20 cellular contexts compared by ENCODE assay signal in the genomic region with DNA sequence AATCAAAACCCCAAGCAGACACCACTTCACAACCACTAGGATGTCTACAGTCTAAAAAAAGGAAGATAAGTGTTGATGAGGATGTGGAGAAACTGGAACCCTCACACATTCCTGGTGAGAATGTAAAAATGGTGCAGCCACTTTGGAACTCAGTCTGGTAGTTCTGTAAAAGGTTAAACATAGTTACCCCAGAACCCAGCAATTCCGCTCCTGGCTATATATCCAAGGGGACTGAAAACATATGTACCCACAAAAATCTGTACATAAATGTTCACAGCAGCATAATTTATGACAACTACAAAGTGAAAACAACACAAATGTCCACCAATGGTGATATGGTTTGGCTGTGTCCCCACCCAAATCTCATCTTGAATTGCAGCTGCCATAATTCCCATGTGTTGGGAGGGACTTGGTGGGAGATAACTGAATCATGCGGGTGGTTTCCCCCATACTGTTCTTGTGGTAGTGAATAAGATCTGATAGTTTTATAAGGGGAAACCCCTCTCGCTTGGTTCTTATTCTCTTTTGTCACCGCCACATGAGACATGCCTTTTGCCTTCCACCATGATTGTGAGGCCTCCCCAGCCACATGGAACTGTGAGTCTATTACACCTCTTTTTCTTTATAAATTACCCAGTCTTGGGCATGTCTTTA. TPM values are rescaled to one million over a fixed set of nuclear protein-coding genes. Genes with fewer than 3 reads are reported as not detected.
DNase-seq lines count a peak whose midpoint lies in the region; ATAC-seq, FAIRE-seq and TF ChIP-seq lines count a peak whose summit lies in the region.
"Had no signal": no experiment of that assay in that cellular context is flagged by ENCODE, and none has a peak within 500 bp of the region (broad histone marks: within the 10 kb centered on the region; RNA-seq: fewer than 3 reads in every experiment).

No MANE protein-coding gene starts in this region.

- no peak for ATAC-seq in activated CD8-positive, alpha-beta T cell treated with anti-CD3 and anti-CD28 coated beads for 36 hours
- ATAC-seq in activated CD8-positive, alpha-beta T cell treated with anti-CD3 and anti-CD28 coated beads, Interleukin-2, amount 10 ng/mL, durations not matched to agents 7 days and 5 days, result no peak
- peak; percentile 72 for ATAC-seq in stimulated activated naive CD8-positive, alpha-beta T cell treated with anti-CD3 and anti-CD28 coated beads, Interleukin-15, Interleukin-2, amounts not matched to agents 100 U/mL and 50 U/mL, for 24 hours
- no peak for ATAC-seq in stimulated activated naive CD8-positive, alpha-beta T cell treated with anti-CD3 and anti-CD28 coated beads, Interleukin-15, amount 100 ng/mL, for 72 hours
- no peak for ATAC-seq in foreskin keratinocyte
- ATAC-seq: Right ventricle myocardium inferior had no signal

- no peak overlapping the region for H3K9ac ChIP-seq in kidney (ENCODE audit: low read length in 2 of 2)

- no peak overlapping the region for H3K4me3 Mint-ChIP-seq in activated CD8-positive, alpha-beta T cell treated with anti-CD3 and anti-CD28 coated beads for 36 hours
- no peak overlapping the region for H3K4me3 Mint-ChIP-seq in activated CD8-positive, alpha-beta T cell treated with anti-CD3 and anti-CD28 coated beads, Interleukin-2, amount 10 ng/mL, durations not matched to agents 7 days and 5 days
- H3K4me3 Mint-ChIP-seq in stimulated activated naive CD8-positive, alpha-beta T cell treated with anti-CD3 and anti-CD28 coated beads, Interleukin-15, amount 100 ng/mL, for 72 hours, result no peak overlapping the region

- H3K27me3 Mint-ChIP-seq in activated CD8-positive, alpha-beta T cell treated with anti-CD3 and anti-CD28 coated beads for 36 hours, result no peaks in the 10 kb centered on the region
- no peaks in the 10 kb centered on the region for H3K27me3 Mint-ChIP-seq in activated CD8-positive, alpha-beta T cell treated with anti-CD3 and anti-CD28 coated beads, Interleukin-2, amount 10 ng/mL, durations not matched to agents 7 days and 5 days (ENCODE audit: low read depth)
- no peaks in the 10 kb centered on the region for H3K27me3 Mint-ChIP-seq in stimulated activated naive CD8-positive, alpha-beta T cell treated with anti-CD3 and anti-CD28 coated beads, Interleukin-15, amount 100 ng/mL, for 72 hours
- H3K27me3 Mint-ChIP-seq: CD4-positive, CD25-positive, alpha-beta regulatory T cell had no signal

- no peaks in the 10 kb centered on the region for H3K9me3 Mint-ChIP-seq in activated CD8-positive, alpha-beta T cell treated with anti-CD3 and anti-CD28 coated beads for 36 hours
- no peaks in the 10 kb centered on the region for H3K9me3 Mint-ChIP-seq in activated CD8-positive, alpha-beta T cell treated with anti-CD3 and anti-CD28 coated beads, Interleukin-2, amount 10 ng/mL, durations not matched to agents 7 days and 5 days (ENCODE audit: insufficient read depth)
- H3K9me3 Mint-ChIP-seq in stimulated activated naive CD8-positive, alpha-beta T cell treated with anti-CD3 and anti-CD28 coated beads, Interleukin-15, amount 100 ng/mL, for 72 hours, result peaks cover 0 to 7% of the 10 kb centered on the region in 2 donors
- H3K9me3 Mint-ChIP-seq: CD4-positive, CD25-positive, alpha-beta regulatory T cell had no signal

- H3K4me3 ChIP-seq in kidney (ENCODE audit: low read length in 2 of 2), result no peak overlapping the region
- H3K4me3 ChIP-seq: MG63, PC-9, SJSA1 had no signal

- FAIRE-seq in kidney (lab: Jason Lieb, UNC), result no peak
- FAIRE-seq: D721Med, G401.6, H1 had no signal

- CTCF ChIA-PET in activated CD8-positive, alpha-beta T cell treated with anti-CD3 and anti-CD28 coated beads for 36 hours (lab: Charles Lee), result no interaction called here
- CTCF ChIA-PET in activated CD8-positive, alpha-beta T cell treated with anti-CD3 and anti-CD28 coated beads, Interleukin-2, amount 10 ng/mL, durations not matched to agents 7 days and 5 days (lab: Charles Lee), result no interaction called here

- peaks cover 33 to 60% of the 10 kb centered on the region in 2 donors for H3K4me1 ChIP-seq in kidney (ENCODE audit: control insufficient read depth in 1 of 2, insufficient read depth in 1 of 2, low read depth in 1 of 2, low read length in 2 of 2)
- peaks cover 5% of the 10 kb centered on the region for H3K4me1 ChIP-seq in foreskin keratinocyte

- H3K4me1 Mint-ChIP-seq in activated CD8-positive, alpha-beta T cell treated with anti-CD3 and anti-CD28 coated beads for 36 hours (ENCODE audit: low read depth), result peaks cover 8% of the 10 kb centered on the region
- H3K4me1 Mint-ChIP-seq in activated CD8-positive, alpha-beta T cell treated with anti-CD3 and anti-CD28 coated beads, Interleukin-2, amount 10 ng/mL, durations not matched to agents 7 days and 5 days (ENCODE audit: low read depth), result no peaks in the 10 kb centered on the region
- no peaks in the 10 kb centered on the region for H3K4me1 Mint-ChIP-seq in stimulated activated naive CD8-positive, alpha-beta T cell treated with anti-CD3 and anti-CD28 coated beads, Interleukin-15, amount 100 ng/mL, for 72 hours

- TF ChIP-seq CTCF in activated CD8-positive, alpha-beta T cell treated with anti-CD3 and anti-CD28 coated beads for 36 hours (IDR thresholded peaks at IDR 0.05), result no peak
- no peak for TF ChIP-seq CTCF in kidney (IDR thresholded peaks at IDR 0.05; ENCODE audit: borderline replicate concordance, extremely low read depth, insufficient read depth)
- TF ChIP-seq CTCF in foreskin keratinocyte (conservative IDR thresholded peaks at IDR 0.05), result no peak

- peak; percentile 4 for DNase-seq in activated CD8-positive, alpha-beta T cell treated with anti-CD3 and anti-CD28 coated beads for 36 hours
- no peak for DNase-seq in activated CD8-positive, alpha-beta T cell treated with anti-CD3 and anti-CD28 coated beads, Interleukin-2, amount 10 ng/mL, durations not matched to agents 7 days and 5 days
- DNase-seq in stimulated activated naive CD8-positive, alpha-beta T cell treated with anti-CD3 and anti-CD28 coated beads, Interleukin-15, Interleukin-2, amounts not matched to agents 100 U/mL and 50 U/mL, for 24 hours, result no peak
- DNase-seq in stimulated activated naive CD8-positive, alpha-beta T cell treated with anti-CD3 and anti-CD28 coated beads, Interleukin-15, amount 100 ng/mL, for 72 hours, result no peak
- DNase-seq in kidney (no peak), C1 segment of cervical spinal cord (lab: John Stamatoyannopoulos, UW) (no peak), foreskin keratinocyte (no peak)
- DNase-seq: CD4-positive, CD25-positive, alpha-beta regulatory T cell; KBM-7; MG63; NCI-H1694; NCI-H2029 treated with DMSO at 0.1 percent for 48 hours; NCI-H446 treated with DMSO at 0.1 percent for 48 hours; NCI-H526 treated with DMSO at 0.1 percent for 48 hours; PC-9 had no signal

- POLR2A ChIA-PET in activated CD8-positive, alpha-beta T cell treated with anti-CD3 and anti-CD28 coated beads for 36 hours (lab: Charles Lee), result no interaction called here
- POLR2A ChIA-PET in activated CD8-positive, alpha-beta T cell treated with anti-CD3 and anti-CD28 coated beads, Interleukin-2, amount 10 ng/mL, durations not matched to agents 7 days and 5 days (lab: Charles Lee), result no interaction called here

- peaks cover 36% of the 10 kb centered on the region for H3K36me3 Mint-ChIP-seq in activated CD8-positive, alpha-beta T cell treated with anti-CD3 and anti-CD28 coated beads for 36 hours (ENCODE audit: low read depth)
- peaks cover 79% of the 10 kb centered on the region for H3K36me3 Mint-ChIP-seq in activated CD8-positive, alpha-beta T cell treated with anti-CD3 and anti-CD28 coated beads, Interleukin-2, amount 10 ng/mL, durations not matched to agents 7 days and 5 days (ENCODE audit: low read depth)

- intact Hi-C loops in activated CD8-positive, alpha-beta T cell treated with anti-CD3 and anti-CD28 coated beads for 36 hours (cut with micrococcal nuclease), result no loop called here
- intact Hi-C loops in kidney (cut with DNase I), result no loop called here

- H3K27me3 ChIP-seq in foreskin keratinocyte, result no peaks in the 10 kb centered on the region
- H3K27me3 ChIP-seq: MG63, SJSA1 had no signal

- peaks cover 0 to 4% of the 10 kb centered on the region in 2 donors for H3K9me3 ChIP-seq in kidney (ENCODE audit: control insufficient read depth in 1 of 2, low read length in 2 of 2)
- H3K9me3 ChIP-seq: MG63, SJSA1 had no signal

- H3K36me3 ChIP-seq in kidney (ENCODE audit: control insufficient read depth in 1 of 2, insufficient read depth in 2 of 2, low read length in 2 of 2), result peaks cover 0 to 9% of the 10 kb centered on the region in 2 donors

- no peak overlapping the region for H3K27ac Mint-ChIP-seq in activated CD8-positive, alpha-beta T cell treated with anti-CD3 and anti-CD28 coated beads for 36 hours
- H3K27ac Mint-ChIP-seq in activated CD8-positive, alpha-beta T cell treated with anti-CD3 and anti-CD28 coated beads, Interleukin-2, amount 10 ng/mL, durations not matched to agents 7 days and 5 days, result no peak overlapping the region
- no peak overlapping the region for H3K27ac Mint-ChIP-seq in stimulated activated naive CD8-positive, alpha-beta T cell treated with anti-CD3 and anti-CD28 coated beads, Interleukin-15, amount 100 ng/mL, for 72 hours
- H3K27ac Mint-ChIP-seq: CD4-positive, CD25-positive, alpha-beta regulatory T cell had no signal

- H3K27ac ChIP-seq in kidney (ENCODE audit: low read depth in 2 of 2, low read length in 2 of 2) (peak overlapping the region; percentile 66 to 94), foreskin keratinocyte (no peak overlapping the region)

RNA-seq across cellular contexts. Expression of a gene that starts 46.8 kb away (rescaled TPM):
- 10 to 100 TPM; 21.0 to 24.8 TPM for total RNA-seq in activated CD8-positive, alpha-beta T cell treated with anti-CD3 and anti-CD28 coated beads for 36 hours
- total RNA-seq in activated CD8-positive, alpha-beta T cell treated with anti-CD3 and anti-CD28 coated beads, Interleukin-2, amount 10 ng/mL, durations not matched to agents 7 days and 5 days, result 10 to 100 TPM; 31.7 to 33.1 TPM
- total RNA-seq in kidney (165 TPM), foreskin keratinocyte (15.2 and 18.6 TPM in 2 replicates)
- polyA plus RNA-seq in kidney (ENCODE audit: insufficient read depth, low read depth, low replicate concordance) (79.9 TPM), foreskin keratinocyte (12.7 and 15.6 TPM in 2 replicates)
